ENCODE assay signal across 9 cellular contexts in genomic region chr10:69320521-69320920, GRCh38. TPM values are rescaled to one million over a fixed set of nuclear protein-coding genes. Genes with fewer than 3 reads are reported as not detected.
DNase-seq lines count a peak whose midpoint lies in the region; ATAC-seq, FAIRE-seq and TF ChIP-seq lines count a peak whose summit lies in the region.
"Had no signal": no experiment of that assay in that cellular context is flagged by ENCODE, and none has a peak within 500 bp of the region (broad histone marks: within the 10 kb centered on the region; RNA-seq: fewer than 3 reads in every experiment).

No MANE protein-coding gene starts in this region.

- peaks cover 66% of the 10 kb centered on the region for H3K79me2 ChIP-seq in keratinocyte (ENCODE audit: control insufficient read depth, insufficient read depth, low read length)

- H3K9ac ChIP-seq in keratinocyte (ENCODE audit: control insufficient read depth, extremely low read depth, insufficient read depth, low read length), result peak overlapping the region; percentile 85

- peak overlapping the region; percentile 97 for H3K4me3 Mint-ChIP-seq in activated naive CD4-positive, alpha-beta T cell treated with anti-CD3 and anti-CD28 coated beads, Interleukin-2, amount 10 ng/mL, durations not matched to agents 7 days and 5 days
- peak overlapping the region; percentile 97 for H3K4me3 Mint-ChIP-seq in activated T-helper 2 cell treated with anti-CD3 and anti-CD28 coated beads, Interferon-gamma antibody, Interleukin-2, Interleukin-4, amounts not matched to agents 10 μg/mL and 5 μg/mL and 100 μg/mL, durations not matched to agents 14 hours and 24 hours and 36 hours (ENCODE audit: low read depth)

- H3K4me1 ChIP-seq in keratinocyte (ENCODE audit: control insufficient read depth, extremely low read depth, insufficient read depth, low read length) (peaks cover 47% of the 10 kb centered on the region), suprapubic skin (peaks cover 73% of the 10 kb centered on the region)

- peaks cover 59% of the 10 kb centered on the region for H3K4me1 Mint-ChIP-seq in activated naive CD4-positive, alpha-beta T cell treated with anti-CD3 and anti-CD28 coated beads, Interleukin-2, amount 10 ng/mL, durations not matched to agents 7 days and 5 days
- peaks cover 51% of the 10 kb centered on the region for H3K4me1 Mint-ChIP-seq in activated T-helper 2 cell treated with anti-CD3 and anti-CD28 coated beads, Interferon-gamma antibody, Interleukin-2, Interleukin-4, amounts not matched to agents 10 μg/mL and 5 μg/mL and 100 μg/mL, durations not matched to agents 14 hours and 24 hours and 36 hours (ENCODE audit: low read depth)

- TF ChIP-seq EP300 in suprapubic skin (IDR thresholded peaks at IDR 0.05), result no peak

- no peaks in the 10 kb centered on the region for H3K9me3 ChIP-seq in keratinocyte (ENCODE audit: control insufficient read depth, low read depth, low read length)
- no peaks in the 10 kb centered on the region for H3K9me3 ChIP-seq in suprapubic skin

- no peak overlapping the region for H3K27ac ChIP-seq in keratinocyte (ENCODE audit: control insufficient read depth, insufficient read depth, low read length)
- peak overlapping the region; percentile 96 for H3K27ac ChIP-seq in suprapubic skin

- H3K27me3 ChIP-seq in keratinocyte (ENCODE audit: control insufficient read depth, extremely low read depth, insufficient read depth, low read length), result no peaks in the 10 kb centered on the region
- H3K27me3 ChIP-seq in suprapubic skin, result no peaks in the 10 kb centered on the region

- H3K4me3 ChIP-seq in keratinocyte (ENCODE audit: control insufficient read depth in 2 of 3, extremely low read depth in 1 of 3, insufficient read depth in 2 of 3, low read depth in 1 of 3, low read length in 3 of 3) (peak overlapping the region; percentile 75 to 98 (median 77)), suprapubic skin (peak overlapping the region; percentile 89)

- peaks cover 5% of the 10 kb centered on the region for H4K20me1 ChIP-seq in keratinocyte (ENCODE audit: control insufficient read depth, extremely low read depth, insufficient read depth, low read length)

- no peaks in the 10 kb centered on the region for H3K9me3 Mint-ChIP-seq in activated naive CD4-positive, alpha-beta T cell treated with anti-CD3 and anti-CD28 coated beads, Interleukin-2, amount 10 ng/mL, durations not matched to agents 7 days and 5 days
- no peaks in the 10 kb centered on the region for H3K9me3 Mint-ChIP-seq in activated T-helper 2 cell treated with anti-CD3 and anti-CD28 coated beads, Interferon-gamma antibody, Interleukin-2, Interleukin-4, amounts not matched to agents 10 μg/mL and 5 μg/mL and 100 μg/mL, durations not matched to agents 14 hours and 24 hours and 36 hours

- H3K27ac Mint-ChIP-seq in activated naive CD4-positive, alpha-beta T cell treated with anti-CD3 and anti-CD28 coated beads, Interleukin-2, amount 10 ng/mL, durations not matched to agents 7 days and 5 days, result peak overlapping the region; percentile 42
- H3K27ac Mint-ChIP-seq in activated T-helper 2 cell treated with anti-CD3 and anti-CD28 coated beads, Interferon-gamma antibody, Interleukin-2, Interleukin-4, amounts not matched to agents 10 μg/mL and 5 μg/mL and 100 μg/mL, durations not matched to agents 14 hours and 24 hours and 36 hours, result peak overlapping the region; percentile 96

- no peaks in the 10 kb centered on the region for H3K27me3 Mint-ChIP-seq in activated naive CD4-positive, alpha-beta T cell treated with anti-CD3 and anti-CD28 coated beads, Interleukin-2, amount 10 ng/mL, durations not matched to agents 7 days and 5 days
- no peaks in the 10 kb centered on the region for H3K27me3 Mint-ChIP-seq in activated T-helper 2 cell treated with anti-CD3 and anti-CD28 coated beads, Interferon-gamma antibody, Interleukin-2, Interleukin-4, amounts not matched to agents 10 μg/mL and 5 μg/mL and 100 μg/mL, durations not matched to agents 14 hours and 24 hours and 36 hours (ENCODE audit: low read depth)

- intact Hi-C loops in activated T-helper 2 cell treated with anti-CD3 and anti-CD28 coated beads, Interferon-gamma antibody, Interleukin-2, Interleukin-4, amounts not matched to agents 10 μg/mL and 5 μg/mL and 100 μg/mL, durations not matched to agents 14 hours and 24 hours and 36 hours (cut with micrococcal nuclease), result loop anchor here (1.0 kb wide), 1 partner anchor 8 kb away; no protein-coding TSS in a partner anchor

- FAIRE-seq in keratinocyte (lab: Jason Lieb, UNC), result no peak

- peaks cover 19% of the 10 kb centered on the region for H3K36me3 Mint-ChIP-seq in activated naive CD4-positive, alpha-beta T cell treated with anti-CD3 and anti-CD28 coated beads, Interleukin-2, amount 10 ng/mL, durations not matched to agents 7 days and 5 days
- peaks cover 21% of the 10 kb centered on the region for H3K36me3 Mint-ChIP-seq in activated T-helper 2 cell treated with anti-CD3 and anti-CD28 coated beads, Interferon-gamma antibody, Interleukin-2, Interleukin-4, amounts not matched to agents 10 μg/mL and 5 μg/mL and 100 μg/mL, durations not matched to agents 14 hours and 24 hours and 36 hours (ENCODE audit: low read depth)

- dilution Hi-C loops in keratinocyte (cut with MboI; ENCODE audit: extremely low pct_ligation_motif_present, low sequenced_read_pairs), result no loop called here

- H2AFZ ChIP-seq in keratinocyte (ENCODE audit: control insufficient read depth, low read length), result no peak overlapping the region

- H3K4me2 ChIP-seq in keratinocyte (ENCODE audit: control insufficient read depth, extremely low read depth, insufficient read depth, low read depth, low read length), result peak overlapping the region; percentile 86

- DNase-seq in activated naive CD4-positive, alpha-beta T cell treated with anti-CD3 and anti-CD28 coated beads, Interleukin-2, amount 10 ng/mL, durations not matched to agents 7 days and 5 days, result no peak
- DNase-seq in activated naive CD4-positive, alpha-beta T cell (lab: John Stamatoyannopoulos, UW), result no peak
- DNase-seq in activated T-helper 2 cell treated with anti-CD3 and anti-CD28 coated beads, Interferon-gamma antibody, Interleukin-2, Interleukin-4, amounts not matched to agents 10 μg/mL and 5 μg/mL and 100 μg/mL, durations not matched to agents 14 hours and 24 hours and 36 hours (ENCODE audit: low spot score), result no peak
- no peak for DNase-seq in keratinocyte (ENCODE audit: low read depth, low spot score)
- DNase-seq in suprapubic skin (ENCODE audit: low spot score in 2 of 2), result no peak
- no peak for DNase-seq in DMS53 treated with DMSO at 0.1 percent for 48 hours (lab: John Stamatoyannopoulos, UW; ENCODE audit: unreplicated experiment)
- DNase-seq: activated effector memory CD4-positive, alpha-beta T cell treated with Interleukin-2 at 50 U/mL for 16 hours had no signal

- ATAC-seq in GM21515 (IDR thresholded peaks at IDR 0.05; ENCODE audit: unreplicated experiment) (no peak), GM18498 (IDR thresholded peaks at IDR 0.05; ENCODE audit: unreplicated experiment) (no peak)

- H3K36me3 ChIP-seq in keratinocyte (ENCODE audit: control insufficient read depth in 2 of 2, extremely low read depth in 1 of 2, insufficient read depth in 2 of 2, low read length in 2 of 2) (peaks cover 0 to 12% of the 10 kb centered on the region in 2 experiments), suprapubic skin (no peaks in the 10 kb centered on the region)

- TF ChIP-seq CTCF in keratinocyte (optimal IDR thresholded peaks at IDR 0.05 in 1 of 3, IDR thresholded peaks at IDR 0.05 in 1 of 3, conservative IDR thresholded peaks at IDR 0.05 in 1 of 3; ENCODE audit: extremely low read depth in 1 of 3, insufficient read depth in 2 of 3, low read length in 3 of 3) (no peak), suprapubic skin (IDR thresholded peaks at IDR 0.05) (no peak)

- TF ChIP-seq POLR2A in suprapubic skin (IDR thresholded peaks at IDR 0.05), result no peak

- WGBS in suprapubic skin, result 28% methylated on average over 3 of the region's 3 CpGs

- H3K9me1 ChIP-seq in keratinocyte (ENCODE audit: control insufficient read depth, extremely low read depth, insufficient read depth, low read length), result no peaks in the 10 kb centered on the region

- CTCF ChIA-PET in activated naive CD4-positive, alpha-beta T cell treated with anti-CD3 and anti-CD28 coated beads, Interleukin-2, amount 10 ng/mL, durations not matched to agents 7 days and 5 days (lab: Charles Lee), result interaction anchor here (0.7 to 1.6 kb wide), 2 partner anchors 13 to 70 kb away, joined by 3 to 5 read pairs; no protein-coding TSS in a partner anchor

RNA-seq across cellular contexts. Expression of gene HK1, which starts 42.2 kb away (rescaled TPM):
- 197 TPM in 2 replicates for total RNA-seq in activated T-helper 2 cell treated with anti-CD3 and anti-CD28 coated beads, Interferon-gamma antibody, Interleukin-2, Interleukin-4, amounts not matched to agents 10 μg/mL and 5 μg/mL and 100 μg/mL, durations not matched to agents 14 hours and 24 hours and 36 hours
- polyA plus RNA-seq in keratinocyte, result 90.9 to 113 TPM (median 106 TPM) in 3 replicates
- polyA plus RNA-seq in keratinocyte (2011; ENCODE audit: low read depth), result 96.6 TPM
- 84.2 and 112 TPM in 2 replicates for polyA plus RNA-seq in keratinocyte (2011; cell fraction: cytosol; rRNA removed)
- 148 and 167 TPM in 2 replicates for polyA plus RNA-seq in keratinocyte (2011; cell fraction: nucleus; rRNA removed)
- polyA plus RNA-seq in keratinocyte (2012; ENCODE audit: low replicate concordance), result 153 and 155 TPM in 2 replicates
- 122 to 178 TPM (median 152 TPM) in 3 replicates for polyA minus RNA-seq in keratinocyte
- polyA minus RNA-seq in keratinocyte (2011; cell fraction: cytosol; rRNA and poly(A)+ RNA removed), result 85.8 TPM
- polyA minus RNA-seq in keratinocyte (2011; cell fraction: nucleus; rRNA and poly(A)+ RNA removed), result 63.3 and 108 TPM in 2 replicates
- 100 to 1,000 TPM; 119 to 142 (median 141) TPM for total RNA-seq in suprapubic skin
